In the genomic region with DNA sequence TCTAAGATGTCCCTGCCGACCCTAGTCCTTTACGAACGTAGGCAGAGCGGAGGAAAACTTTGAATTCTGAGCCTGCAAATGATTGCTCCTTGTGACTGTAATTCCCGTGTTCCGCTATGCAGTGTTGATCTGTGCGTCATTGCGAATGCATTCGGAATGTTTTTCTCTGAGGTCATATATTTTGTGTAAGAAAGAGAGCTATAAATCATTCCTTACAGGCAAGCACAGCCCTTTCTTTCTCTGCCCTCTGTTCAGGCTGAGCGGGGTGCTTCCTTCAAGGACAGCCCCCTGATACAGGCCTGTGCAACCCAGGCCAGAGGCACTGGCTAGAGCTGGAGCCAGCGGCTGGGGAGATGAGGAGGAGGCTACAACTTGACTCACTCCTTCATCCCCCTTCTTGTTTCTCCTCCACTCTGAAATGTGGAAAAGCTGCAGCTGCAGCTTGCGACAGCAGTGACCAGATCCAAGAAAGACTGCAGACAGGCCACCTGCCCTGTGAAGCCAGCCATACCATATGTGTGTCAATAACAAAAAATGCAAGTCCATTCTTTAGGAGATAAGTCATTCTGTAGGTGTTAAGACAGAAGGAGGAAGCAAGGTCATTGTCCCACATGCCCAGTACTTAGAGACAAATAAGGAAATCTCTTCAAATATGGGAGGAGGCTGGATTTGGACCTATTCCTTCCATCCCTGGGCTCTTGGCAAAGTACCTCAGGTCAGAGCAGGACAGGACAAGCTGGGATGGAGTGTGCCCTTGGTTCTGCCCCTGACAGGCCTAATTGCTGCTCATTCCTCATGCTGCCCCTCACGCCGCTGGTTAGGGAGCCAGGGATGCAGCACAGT, we compare ENCODE assay signal across 11 cellular contexts.
A peak's percentile ranks its signal among the peaks of the same experiment; 100 is the strongest.
DNase-seq lines count a peak whose midpoint lies in the region; ATAC-seq and TF ChIP-seq lines count a peak whose summit lies in the region.
"Had no signal": no experiment of that assay in that cellular context is flagged by ENCODE, and none has a peak within 500 bp of the region (broad histone marks: within the 10 kb centered on the region; RNA-seq: fewer than 3 reads in every experiment).

No MANE protein-coding gene starts in this region.

- ATAC-seq in GM19463 (IDR thresholded peaks at IDR 0.05; ENCODE audit: unreplicated experiment) = no peak
- no peak for ATAC-seq in activated T-cell treated with anti-CD3 and anti-CD28 coated beads, Interleukin-2, amount 50 U/mL, for 4 hours
- ATAC-seq: activated naive CD8-positive, alpha-beta T cell treated with anti-CD3 and anti-CD28 coated beads, Interleukin-2, amount 50 U/mL, for 24 hours had no signal

- H3K27me3 Mint-ChIP-seq in activated T-cell treated with anti-CD3 and anti-CD28 coated beads, Interleukin-2, amount 50 U/mL, for 4 hours (ENCODE audit: low read depth) = no peaks in the 10 kb centered on the region
- H3K27me3 Mint-ChIP-seq: activated naive CD8-positive, alpha-beta T cell treated with anti-CD3 and anti-CD28 coated beads, Interleukin-2, amount 50 U/mL, for 24 hours had no signal

- H3K27ac ChIP-seq in HUES6 (ENCODE audit: low read depth, low read length) (no peak overlapping the region), mesodermal cell (ENCODE audit: low read depth, low read length, severe bottlenecking) (peak overlapping the region; percentile 50), vagina (peak overlapping the region; percentile 56)
- H3K27ac ChIP-seq: KMS-11, neutrophil had no signal

- no peaks in the 10 kb centered on the region for H3K36me3 Mint-ChIP-seq in activated T-cell treated with anti-CD3 and anti-CD28 coated beads, Interleukin-2, amount 50 U/mL, for 4 hours (ENCODE audit: insufficient read depth)

- peak overlapping the region; percentile 22 for H3K9ac ChIP-seq in HUES6 (ENCODE audit: low read length)
- H3K9ac ChIP-seq: KMS-11 had no signal

- WGBS in mesodermal cell (ENCODE audit: insufficient coverage in 2 of 2), 2 experiments = 82 to 90% methylated on average over 6 to 9 of the region's 14 CpGs

- TF ChIP-seq POLR2A in vagina (IDR thresholded peaks at IDR 0.05) = no peak

- H3K36me3 ChIP-seq in HUES6 (ENCODE audit: control insufficient read depth, insufficient read depth, low read length) (no peaks in the 10 kb centered on the region), mesodermal cell (ENCODE audit: control insufficient read depth, insufficient read depth, low read length) (no peaks in the 10 kb centered on the region), vagina (no peaks in the 10 kb centered on the region)
- H3K36me3 ChIP-seq: neutrophil had no signal

- H3K9me3 Mint-ChIP-seq in activated T-cell treated with anti-CD3 and anti-CD28 coated beads, Interleukin-2, amount 50 U/mL, for 4 hours = no peaks in the 10 kb centered on the region
- H3K9me3 Mint-ChIP-seq: activated naive CD8-positive, alpha-beta T cell treated with anti-CD3 and anti-CD28 coated beads, Interleukin-2, amount 50 U/mL, for 24 hours had no signal

- H3K4me3 ChIP-seq in HUES6 (ENCODE audit: low read depth, low read length) (no peak overlapping the region), choroid plexus epithelial cell (ENCODE audit: low read depth, low read length) (no peak overlapping the region), mesodermal cell (ENCODE audit: extremely low read depth, insufficient read depth, low read length, poor library complexity, severe bottlenecking) (no peak overlapping the region), vagina (no peak overlapping the region)

- TF ChIP-seq CTCF in choroid plexus epithelial cell (conservative IDR thresholded peaks at IDR 0.05; ENCODE audit: low read depth, low read length) = no peak
- no peak for TF ChIP-seq CTCF in vagina (IDR thresholded peaks at IDR 0.05)

- H3K27me3 ChIP-seq in HUES6 (ENCODE audit: control insufficient read depth, insufficient read depth, low read length) (no peaks in the 10 kb centered on the region), vagina (no peaks in the 10 kb centered on the region)
- H3K27me3 ChIP-seq: neutrophil had no signal

- no peak overlapping the region for H3K4me3 Mint-ChIP-seq in activated T-cell treated with anti-CD3 and anti-CD28 coated beads, Interleukin-2, amount 50 U/mL, for 4 hours
- H3K4me3 Mint-ChIP-seq: activated naive CD8-positive, alpha-beta T cell treated with anti-CD3 and anti-CD28 coated beads, Interleukin-2, amount 50 U/mL, for 24 hours had no signal

- H3K4me1 Mint-ChIP-seq in activated T-cell treated with anti-CD3 and anti-CD28 coated beads, Interleukin-2, amount 50 U/mL, for 4 hours (ENCODE audit: low read depth) = no peaks in the 10 kb centered on the region
- H3K4me1 Mint-ChIP-seq: activated naive CD8-positive, alpha-beta T cell treated with anti-CD3 and anti-CD28 coated beads, Interleukin-2, amount 50 U/mL, for 24 hours had no signal

- peaks cover 13% of the 10 kb centered on the region; the same call in 1 of the 2 replicates for H3K4me1 ChIP-seq in HUES6 (ENCODE audit: control insufficient read depth, insufficient read depth, low read length)
- peaks cover 55% of the 10 kb centered on the region for H3K4me1 ChIP-seq in mesodermal cell (ENCODE audit: control insufficient read depth, insufficient read depth, low read length, poor library complexity, severe bottlenecking)
- H3K4me1 ChIP-seq in vagina = peaks cover 6% of the 10 kb centered on the region

- H3K9me3 ChIP-seq in HUES6 (ENCODE audit: control insufficient read depth, insufficient read depth, low read depth, low read length) (no peaks in the 10 kb centered on the region), mesodermal cell (ENCODE audit: control insufficient read depth, low read length) (no peaks in the 10 kb centered on the region), vagina (no peaks in the 10 kb centered on the region)
- H3K9me3 ChIP-seq: neutrophil had no signal

- DNase-seq in choroid plexus epithelial cell (ENCODE audit: low read depth) = peak; percentile 74
- no peak for DNase-seq in vagina (ENCODE audit: extremely low spot score in 2 of 2)
- no peak for DNase-seq in NCI-H128 (lab: John Stamatoyannopoulos, UW; ENCODE audit: unreplicated experiment)
- DNase-seq in activated T-cell treated with anti-CD3 and anti-CD28 coated beads, Interleukin-2, amount 50 U/mL, for 4 hours = no peak
- DNase-seq: activated CD4-positive, CD25-positive, alpha-beta regulatory T cell treated with anti-CD3 and anti-CD28 coated beads, Interleukin-2, amount 50 U/mL, for 72 hours; activated naive CD8-positive, alpha-beta T cell treated with anti-CD3 and anti-CD28 coated beads, Interleukin-2, amount 50 U/mL, for 24 hours had no signal

- intact Hi-C loops in vagina (cut with DNase I) = no loop called here
